13 cellular contexts compared by ENCODE assay signal in genomic region chr5:39422886-39423285, GRCh38. TPM values are rescaled to one million over a fixed set of nuclear protein-coding genes. Genes with fewer than 3 reads are reported as not detected.
A peak's percentile ranks its signal among the peaks of the same experiment; 100 is the strongest.
DNase-seq lines count a peak whose midpoint lies in the region; ATAC-seq, FAIRE-seq and TF ChIP-seq lines count a peak whose summit lies in the region.
"Had no signal": no experiment of that assay in that cellular context is flagged by ENCODE, and none has a peak within 500 bp of the region (broad histone marks: within the 10 kb centered on the region; RNA-seq: fewer than 3 reads in every experiment).

No MANE protein-coding gene starts in this region.

- no peaks in the 10 kb centered on the region for H3K9me3 ChIP-seq in BLaER1 treated with 17β-estradiol and CSF1 and Interleukin-3, amounts not matched to agents 10 nM and 100 nM (replicated peaks in 1 of 11)
- no peaks in the 10 kb centered on the region for H3K9me3 ChIP-seq in kidney (ENCODE audit: control insufficient read depth in 1 of 2, low read length in 2 of 2)

- intact Hi-C loops in kidney (cut with DNase I) = no loop called here

- peaks cover 0 to 11% (median 0%) of the 10 kb centered on the region in 11 experiments; a peak in 5 of 22 replicates for H3K27me3 ChIP-seq in BLaER1 treated with 17β-estradiol and CSF1 and Interleukin-3, amounts not matched to agents 10 nM and 100 nM
- H3K27me3 ChIP-seq in brain microvascular endothelial cell (replicated peaks) = no peaks in the 10 kb centered on the region
- no peaks in the 10 kb centered on the region for H3K27me3 ChIP-seq in H7 (ENCODE audit: control insufficient read depth, insufficient read depth, low read length)

- no peak for TF ChIP-seq CTCF in brain microvascular endothelial cell (IDR thresholded peaks at IDR 0.05; ENCODE audit: low read depth, low read length, missing control alignments)
- no peak for TF ChIP-seq CTCF in kidney (IDR thresholded peaks at IDR 0.05; ENCODE audit: borderline replicate concordance, extremely low read depth, insufficient read depth)

- H4K20me1 ChIP-seq in BLaER1 treated with 17β-estradiol and CSF1 and Interleukin-3, amounts not matched to agents 10 nM and 100 nM = peaks cover 0 to 53% (median 0%) of the 10 kb centered on the region in 11 experiments; a peak in 4 of 22 replicates

- ATAC-seq in HG02642 (IDR thresholded peaks at IDR 0.05; ENCODE audit: poor library complexity, unreplicated experiment) (no peak), GM21367 (IDR thresholded peaks at IDR 0.05; ENCODE audit: unreplicated experiment) (no peak)

- peak overlapping the region in 4 of 11 experiments; percentile 86 to 93 (median 90); a peak in 8 of 22 replicates for H3K27ac ChIP-seq in BLaER1 treated with 17β-estradiol and CSF1 and Interleukin-3, amounts not matched to agents 10 nM and 100 nM
- H3K27ac ChIP-seq in brain microvascular endothelial cell (no peak overlapping the region), kidney (ENCODE audit: low read depth in 2 of 2, low read length in 2 of 2) (peak overlapping the region; percentile 87 to 97)

- peak overlapping the region in 6 of 10 experiments; percentile 70 to 82 (median 78); a peak in 10 of 20 replicates for H3K4me3 ChIP-seq in BLaER1 treated with 17β-estradiol and CSF1 and Interleukin-3, amounts not matched to agents 10 nM and 100 nM
- H3K4me3 ChIP-seq in brain microvascular endothelial cell (ENCODE audit: low read depth, low read length) = peak overlapping the region; percentile 83
- H3K4me3 ChIP-seq in kidney (ENCODE audit: low read length in 2 of 2) = peak overlapping the region; percentile 76 to 91
- peak overlapping the region; percentile 83 for H3K4me3 ChIP-seq in skeletal muscle cell (ENCODE audit: low read depth, low read length)
- no peak overlapping the region for H3K4me3 ChIP-seq in H7 (ENCODE audit: insufficient read depth, low read depth, low read length)

- peaks cover 0 to 62% (median 0%) of the 10 kb centered on the region in 11 experiments; a peak in 6 of 22 replicates for H3K36me3 ChIP-seq in BLaER1 treated with 17β-estradiol and CSF1 and Interleukin-3, amounts not matched to agents 10 nM and 100 nM
- H3K36me3 ChIP-seq in brain microvascular endothelial cell (replicated peaks) = peaks cover 3% of the 10 kb centered on the region
- H3K36me3 ChIP-seq in kidney (ENCODE audit: control insufficient read depth in 1 of 2, insufficient read depth in 2 of 2, low read length in 2 of 2) = peaks cover 0 to 3% of the 10 kb centered on the region in 2 donors
- H3K36me3 ChIP-seq in H7 (replicated peaks; ENCODE audit: control insufficient read depth, insufficient read depth, low read length) = no peaks in the 10 kb centered on the region

- H3K4me1 ChIP-seq in BLaER1 treated with 17β-estradiol and CSF1 and Interleukin-3, amounts not matched to agents 10 nM and 100 nM = peaks cover 33 to 78% (median 55%) of the 10 kb centered on the region in 10 experiments
- H3K4me1 ChIP-seq in kidney (ENCODE audit: control insufficient read depth in 1 of 2, insufficient read depth in 1 of 2, low read depth in 1 of 2, low read length in 2 of 2) = peaks cover 26 to 40% of the 10 kb centered on the region in 2 donors

- H3K9ac ChIP-seq in BLaER1 treated with 17β-estradiol and CSF1 and Interleukin-3, amounts not matched to agents 10 nM and 100 nM = peak overlapping the region in 4 of 11 experiments; percentile 34 to 98 (median 93); a peak in 7 of 22 replicates
- peak overlapping the region; percentile 61 to 91 for H3K9ac ChIP-seq in kidney (ENCODE audit: low read length in 2 of 2)

- DNase-seq in brain microvascular endothelial cell = no peak
- DNase-seq in kidney = no peak
- DNase-seq in skeletal muscle cell (ENCODE audit: low read depth) = no peak
- no peak for DNase-seq in H7
- no peak for DNase-seq in ecto neural progenitor cell (ENCODE audit: low spot score)
- DNase-seq: activated CD4-positive, alpha-beta memory T cell treated with anti-CD3 and anti-CD28 coated beads for 36 hours; amniotic stem cell; CD4-positive, alpha-beta memory T cell; NCI-H1092 had no signal

- peak overlapping the region; percentile 72 to 98 (median 84) for H3K4me2 ChIP-seq in BLaER1 treated with 17β-estradiol and CSF1 and Interleukin-3, amounts not matched to agents 10 nM and 100 nM

- in situ Hi-C loops in brain microvascular endothelial cell (cut with HindIII; ENCODE audit: low pct_ligation_motif_present, low sequenced_read_pairs) = no loop called here

- FAIRE-seq in kidney (lab: Jason Lieb, UNC) = no peak

RNA-seq across cellular contexts. Expression of gene DAB2, which starts 1.9 kb away (rescaled TPM):
- total RNA-seq in kidney = 199 TPM
- 138 TPM for polyA plus RNA-seq in kidney (ENCODE audit: insufficient read depth, low read depth, low replicate concordance)
- total RNA-seq in H7 (2014; rRNA removed; shearing (Covaris generic)) = 2.7 and 3.7 TPM in 2 replicates
- total RNA-seq: activated CD4-positive, alpha-beta memory T cell treated with anti-CD3 and anti-CD28 coated beads for 36 hours had no signal
- polyA plus RNA-seq: CD4-positive, alpha-beta memory T cell had no signal

RNA-seq across cellular contexts. Expression of gene C9, which starts 58.6 kb away (rescaled TPM):
- total RNA-seq in kidney = 4.5 TPM
- polyA plus RNA-seq in kidney (ENCODE audit: insufficient read depth, low read depth, low replicate concordance) = 1.5 TPM
- total RNA-seq in H7 (2014; rRNA removed; shearing (Covaris generic)) = not detected in 2 replicates
- total RNA-seq: activated CD4-positive, alpha-beta memory T cell treated with anti-CD3 and anti-CD28 coated beads for 36 hours; CD4-positive, alpha-beta memory T cell; myocyte had no signal
- polyA plus RNA-seq: CD4-positive, alpha-beta memory T cell had no signal

Comparison
In these comparisons a context has a peak if more than half of its experiments do, and no peak if none do; other contexts are left out.
1. RNA of gene DAB2, which starts 1.9 kb away (total RNA-seq): 199 TPM in kidney (single experiment); 2.7 to 3.7 TPM in H7; every median in the first group is over 10 times any median in the second.